ENCODE assay signal across 8 cellular contexts in genomic region chr10:22339761-22340361, GRCh38. TPM values are rescaled to one million over a fixed set of nuclear protein-coding genes. Genes with fewer than 3 reads are reported as not detected.
DNase-seq lines count a peak whose midpoint lies in the region; ATAC-seq and TF ChIP-seq lines count a peak whose summit lies in the region.

No MANE protein-coding gene starts in this region.

- peaks cover 84% of the 10 kb centered on the region for H3K27me3 ChIP-seq in skeletal muscle satellite cell (ENCODE audit: control insufficient read depth, insufficient read depth, low read length)

- H3K4me1 ChIP-seq in skeletal muscle satellite cell (ENCODE audit: control insufficient read depth, insufficient read depth, low read length) = peaks cover 21% of the 10 kb centered on the region

- H3K27ac Mint-ChIP-seq in T-helper 2 cell treated with Interferon-gamma antibody and Interleukin-4, amounts not matched to agents 5 μg/mL and 100 μg/mL, for 36 hours = peak overlapping the region; percentile 92
- H3K27ac Mint-ChIP-seq in T-cell = peak overlapping the region; percentile 70 to 71

- H3K4me2 ChIP-seq in skeletal muscle satellite cell (ENCODE audit: low read length) = peak overlapping the region; percentile 100

- H3K9ac ChIP-seq in skeletal muscle satellite cell (ENCODE audit: low read depth, low read length) = peak overlapping the region; percentile 98

- H3K36me3 ChIP-seq in skeletal muscle satellite cell (ENCODE audit: insufficient read depth, low read length) = no peaks in the 10 kb centered on the region

- no peaks in the 10 kb centered on the region for H3K9me3 Mint-ChIP-seq in T-helper 2 cell treated with Interferon-gamma antibody and Interleukin-4, amounts not matched to agents 5 μg/mL and 100 μg/mL, for 36 hours
- H3K9me3 Mint-ChIP-seq in T-cell = peaks cover 0 to 2% (median 0%) of the 10 kb centered on the region in 3 donors

- TF ChIP-seq CTCF in foreskin fibroblast (IDR thresholded peaks at IDR 0.05; ENCODE audit: low read depth, low read length) = no peak

- H3K4me3 ChIP-seq in foreskin fibroblast (ENCODE audit: low read depth in 1 of 2, low read length in 2 of 2) (peak overlapping the region; percentile 70 to 73), skeletal muscle satellite cell (ENCODE audit: low read length) (peak overlapping the region; percentile 87)

- peak overlapping the region; percentile 89 for H3K4me3 Mint-ChIP-seq in T-helper 2 cell treated with Interferon-gamma antibody and Interleukin-4, amounts not matched to agents 5 μg/mL and 100 μg/mL, for 36 hours
- H3K4me3 Mint-ChIP-seq in T-cell = peak overlapping the region; percentile 75 to 84 (median 79)

- no peak for DNase-seq in T-helper 2 cell treated with Interferon-gamma antibody and Interleukin-4, amounts not matched to agents 5 μg/mL and 100 μg/mL, for 36 hours (ENCODE audit: low spot score)
- DNase-seq in T-helper 2 cell (no peak), T-cell (no peak), foreskin fibroblast (no peak), GF-D8 (lab: John Stamatoyannopoulos, UW) (no peak)

- peaks cover 6% of the 10 kb centered on the region for H3K36me3 Mint-ChIP-seq in T-helper 2 cell treated with Interferon-gamma antibody and Interleukin-4, amounts not matched to agents 5 μg/mL and 100 μg/mL, for 36 hours (ENCODE audit: low read depth)
- H3K36me3 Mint-ChIP-seq in T-cell = peaks cover 3% of the 10 kb centered on the region

- CTCF ChIA-PET in T-cell (lab: Charles Lee) = interaction anchor here (0.5 to 1.8 kb wide), 10 partner anchors 8 to 1157 kb away, joined by 3 to 8 read pairs (median 3); partner anchors contain the start of genes COMMD3 (in 1 of the 2) and DNAJC1 (in 1 of the 2)

- ATAC-seq in T-cell (replicated peaks in 1 of 4) (no peak), HG03439 (IDR thresholded peaks at IDR 0.05; ENCODE audit: unreplicated experiment) (no peak), GM21360 (IDR thresholded peaks at IDR 0.05; ENCODE audit: unreplicated experiment) (no peak)

- no peaks in the 10 kb centered on the region for H3K9me3 ChIP-seq in skeletal muscle satellite cell (replicated peaks; ENCODE audit: low read length)

- H3K4me1 Mint-ChIP-seq in T-helper 2 cell treated with Interferon-gamma antibody and Interleukin-4, amounts not matched to agents 5 μg/mL and 100 μg/mL, for 36 hours (ENCODE audit: low read depth) = peaks cover 47% of the 10 kb centered on the region
- H3K4me1 Mint-ChIP-seq in T-cell = peaks cover 7 to 31% (median 25%) of the 10 kb centered on the region in 3 donors

- peaks cover 79% of the 10 kb centered on the region for H3K27me3 Mint-ChIP-seq in T-helper 2 cell treated with Interferon-gamma antibody and Interleukin-4, amounts not matched to agents 5 μg/mL and 100 μg/mL, for 36 hours (ENCODE audit: low read depth)
- peaks cover 52 to 79% of the 10 kb centered on the region in 2 donors for H3K27me3 Mint-ChIP-seq in T-cell

- POLR2A ChIA-PET in T-cell (lab: Charles Lee) = interaction anchor here (0.6 to 1.4 kb wide), 16 partner anchors 13 to 1137 kb away, joined by 3 to 9 read pairs (median 5); partner anchors contain the start of gene COMMD3 (in 1 of the 2)

RNA-seq across cellular contexts. Expression of gene SPAG6, which starts 5.4 kb away (rescaled TPM):
- total RNA-seq in T-cell = under 1 TPM in 2 of 5 donors, not detected in 3; 0.23 to 0.33 TPM
- total RNA-seq in skeletal muscle satellite cell (2012; rRNA removed) = under 0.01 TPM in 1 of 2 replicates, not detected in the other

RNA-seq across cellular contexts. Expression of gene BMI1, which starts 19.0 kb away (rescaled TPM):
- 10 to 100 TPM; 48.9 to 69.2 (median 63.6) TPM for total RNA-seq in T-cell
- 58.3 and 69.0 TPM in 2 replicates for total RNA-seq in skeletal muscle satellite cell (2012; rRNA removed)

RNA-seq across cellular contexts. Expression of gene COMMD3, which starts 23.7 kb away (rescaled TPM):
- 10 to 100 TPM; 25.2 to 57.2 (median 49.7) TPM for total RNA-seq in T-cell
- 48.7 and 49.9 TPM in 2 replicates for total RNA-seq in skeletal muscle satellite cell (2012; rRNA removed)
